10 cellular contexts compared by ENCODE assay signal in genomic region chr19:45130888-45131615, GRCh38. TPM values are rescaled to one million over a fixed set of nuclear protein-coding genes. Genes with fewer than 3 reads are reported as not detected.
A peak's percentile ranks its signal among the peaks of the same experiment; 100 is the strongest.
DNase-seq lines count a peak whose midpoint lies in the region; ATAC-seq, FAIRE-seq and TF ChIP-seq lines count a peak whose summit lies in the region.
"Had no signal": no experiment of that assay in that cellular context is flagged by ENCODE, and none has a peak within 500 bp of the region (broad histone marks: within the 10 kb centered on the region; RNA-seq: fewer than 3 reads in every experiment).

No MANE protein-coding gene starts in this region.

- peaks cover 9% of the 10 kb centered on the region for H3K36me3 Mint-ChIP-seq in astrocyte (ENCODE audit: low read depth, unreplicated experiment)
- H3K36me3 Mint-ChIP-seq in progenitor cell of endocrine pancreas (ENCODE audit: insufficient read depth) = no peaks in the 10 kb centered on the region

- H3K4me3 ChIP-seq in astrocyte (ENCODE audit: insufficient read depth, low read depth, low read length) = no peak overlapping the region
- H3K4me3 ChIP-seq: SK-N-MC had no signal

- H3K4me3 Mint-ChIP-seq in astrocyte (ENCODE audit: unreplicated experiment) (no peak overlapping the region), progenitor cell of endocrine pancreas (ENCODE audit: low read depth) (no peak overlapping the region)
- H3K4me3 Mint-ChIP-seq: stimulated activated naive CD8-positive, alpha-beta T cell treated with anti-CD3 and anti-CD28 coated beads, Interleukin-15, Interleukin-2, amounts not matched to agents 100 ng/mL and 50 ng/mL, for 24 hours had no signal

- peak overlapping the region; percentile 40 for H3K9ac ChIP-seq in astrocyte (ENCODE audit: low read length)

- peaks cover 91% of the 10 kb centered on the region for H4K20me1 ChIP-seq in astrocyte (ENCODE audit: insufficient read depth, low read length)

- H3K36me3 ChIP-seq in astrocyte (ENCODE audit: insufficient read depth, low read length) = no peaks in the 10 kb centered on the region

- H3K27me3 Mint-ChIP-seq in astrocyte (ENCODE audit: low read depth, unreplicated experiment) (no peaks in the 10 kb centered on the region), progenitor cell of endocrine pancreas (no peaks in the 10 kb centered on the region)
- H3K27me3 Mint-ChIP-seq: stimulated activated naive CD8-positive, alpha-beta T cell treated with anti-CD3 and anti-CD28 coated beads, Interleukin-15, Interleukin-2, amounts not matched to agents 100 ng/mL and 50 ng/mL, for 24 hours had no signal

- H3K4me2 ChIP-seq in astrocyte (ENCODE audit: low read length) = no peak overlapping the region

- H3K79me2 ChIP-seq in astrocyte (ENCODE audit: insufficient read depth, low read length) = peaks cover 79% of the 10 kb centered on the region

- H3K9me3 ChIP-seq in astrocyte (ENCODE audit: insufficient read depth, low read depth, low read length) = no peaks in the 10 kb centered on the region

- DNase-seq in SIG-M5 treated with dmso at 0.1 percent for 504 hours (lab: John Stamatoyannopoulos, UW; ENCODE audit: unreplicated experiment) (peak; percentile 47), SIG-M5 (lab: John Stamatoyannopoulos, UW) (no peak), NCI-H2029 treated with DMSO at 0.1 percent for 48 hours (lab: John Stamatoyannopoulos, UW) (peak; percentile 84), astrocyte (ENCODE audit: low read depth) (no peak), progenitor cell of endocrine pancreas (ENCODE audit: low spot score, unreplicated experiment) (no peak), ureter (ENCODE audit: low spot score) (no peak)

- H2AFZ ChIP-seq in astrocyte (ENCODE audit: low read depth, low read length) = no peak overlapping the region

- TF ChIP-seq CTCF in astrocyte (IDR thresholded peaks at IDR 0.05; ENCODE audit: insufficient read depth, low read depth, low read length) (no peak), progenitor cell of endocrine pancreas (IDR thresholded peaks at IDR 0.05; ENCODE audit: unreplicated experiment) (peak; percentile 45)

- H3K4me1 ChIP-seq in astrocyte (ENCODE audit: insufficient read depth, low read length) = peaks cover 5% of the 10 kb centered on the region

- no peak for ATAC-seq in GM19452 (IDR thresholded peaks at IDR 0.05; ENCODE audit: unreplicated experiment)
- no peak for ATAC-seq in HG03469 (IDR thresholded peaks at IDR 0.05; ENCODE audit: unreplicated experiment)

- H3K27ac Mint-ChIP-seq in astrocyte (ENCODE audit: unreplicated experiment) (no peak overlapping the region), progenitor cell of endocrine pancreas (peak overlapping the region; percentile 91)
- H3K27ac Mint-ChIP-seq: stimulated activated naive CD8-positive, alpha-beta T cell treated with anti-CD3 and anti-CD28 coated beads, Interleukin-15, Interleukin-2, amounts not matched to agents 100 ng/mL and 50 ng/mL, for 24 hours had no signal

- H3K27ac ChIP-seq in astrocyte (ENCODE audit: low read depth, low read length) = no peak overlapping the region
- H3K27ac ChIP-seq: SK-N-MC had no signal

- no peak for FAIRE-seq in astrocyte (lab: Jason Lieb, UNC)

- no peaks in the 10 kb centered on the region for H3K27me3 ChIP-seq in astrocyte (ENCODE audit: insufficient read depth, low read length)

- H3K9me3 Mint-ChIP-seq in astrocyte (ENCODE audit: unreplicated experiment) (no peaks in the 10 kb centered on the region), progenitor cell of endocrine pancreas (ENCODE audit: low read depth) (no peaks in the 10 kb centered on the region)
- H3K9me3 Mint-ChIP-seq: stimulated activated naive CD8-positive, alpha-beta T cell treated with anti-CD3 and anti-CD28 coated beads, Interleukin-15, Interleukin-2, amounts not matched to agents 100 ng/mL and 50 ng/mL, for 24 hours had no signal

- H3K4me1 Mint-ChIP-seq in astrocyte (ENCODE audit: low read depth, unreplicated experiment) (peaks cover 4% of the 10 kb centered on the region), progenitor cell of endocrine pancreas (ENCODE audit: low read depth) (peaks cover 4% of the 10 kb centered on the region)

RNA-seq across cellular contexts. Expression of gene NKPD1, which starts 29.7 kb away (rescaled TPM):
- total RNA-seq in astrocyte (not detected in 2 replicates), progenitor cell of endocrine pancreas (0.34 and 0.53 TPM in 2 replicates), ureter (0.60 TPM)

RNA-seq across cellular contexts. Expression of gene PPP1R37, which starts 38.1 kb away (rescaled TPM):
- total RNA-seq in astrocyte = 29.1 and 29.2 TPM in 2 replicates
- 44.8 and 45.8 TPM in 2 replicates for total RNA-seq in progenitor cell of endocrine pancreas
- total RNA-seq in ureter = 89.3 TPM

RNA-seq across cellular contexts. Expression of gene TRAPPC6A, which starts 47.0 kb away (rescaled TPM):
- total RNA-seq in astrocyte = 14.7 and 16.4 TPM in 2 replicates
- 40.4 and 43.8 TPM in 2 replicates for total RNA-seq in progenitor cell of endocrine pancreas
- 37.7 TPM for total RNA-seq in ureter

RNA-seq across cellular contexts. Expression of gene BLOC1S3, which starts 47.5 kb away (rescaled TPM):
- total RNA-seq in astrocyte (14.5 TPM in 2 replicates), progenitor cell of endocrine pancreas (8.7 and 9.1 TPM in 2 replicates), ureter (15.0 TPM)

RNA-seq across cellular contexts. Expression of gene GEMIN7, which starts 52.0 kb away (rescaled TPM):
- total RNA-seq in astrocyte = 44.8 and 46.0 TPM in 2 replicates
- 29.8 and 39.4 TPM in 2 replicates for total RNA-seq in progenitor cell of endocrine pancreas
- total RNA-seq in ureter = 19.9 TPM

Comparison
In these comparisons a context has a peak if more than half of its experiments do, and no peak if none do; other contexts are left out.
1. DNase-seq: peak in SIG-M5 treated with dmso at 0.1 percent for 504 hours (single experiment) and NCI-H2029 treated with DMSO at 0.1 percent for 48 hours (single experiment); none in SIG-M5 (single experiment), astrocyte (single experiment), progenitor cell of endocrine pancreas (single experiment) and ureter (single experiment).